ENCODE assay signal across 36 cellular contexts in the genomic region with DNA sequence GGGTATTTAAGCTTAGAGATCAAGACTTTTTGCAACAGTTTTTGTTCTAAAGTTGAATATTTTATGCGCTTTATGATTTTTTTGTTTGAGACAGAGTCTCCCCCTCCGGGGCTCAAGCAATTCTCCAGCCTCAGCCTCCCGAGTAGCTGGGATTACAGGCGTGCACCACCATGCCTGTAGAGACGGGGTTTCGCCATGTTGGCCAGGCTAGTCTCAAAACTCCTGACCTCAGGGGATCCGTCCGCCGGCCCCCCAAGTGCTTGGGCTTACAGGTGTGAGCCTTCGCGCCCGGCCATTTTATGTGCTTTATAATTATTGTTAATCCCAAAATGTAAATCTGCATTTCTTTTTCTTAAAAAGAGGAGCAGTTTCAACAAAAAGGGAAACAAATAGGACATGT. TPM values are rescaled to one million over a fixed set of nuclear protein-coding genes. Genes with fewer than 3 reads are reported as not detected.
"Had no signal": no experiment of that assay in that cellular context is flagged by ENCODE, and none has a peak within 500 bp of the region (broad histone marks: within the 10 kb centered on the region; RNA-seq: fewer than 3 reads in every experiment).

No MANE protein-coding gene starts in this region.

- H3K4me3 ChIP-seq: MG63 had no signal

- H3K36me3 ChIP-seq: MG63 had no signal

- DNase-seq: Karpas-422, Kasumi-1, KG1, MG63, MM.1S, MV-4-11, NCI-H1048, NCI-H1092, NCI-H1092 treated with DMSO at 0.1 percent for 48 hours, NCI-H1105, NCI-H1105 treated with DMSO at 0.1 percent for 48 hours, NCI-H1417, NCI-H1417 treated with DMSO at 0.1 percent for 48 hours, NCI-H1436, NCI-H1436 treated with DMSO at 0.1 percent for 48 hours, NCI-H146, NCI-H1694, NCI-H1694 treated with DMSO at 0.1 percent for 48 hours, NCI-H187, NCI-H187 treated with DMSO at 0.1 percent for 48 hours, NCI-H1930, NCI-H2029, NCI-H2029 treated with DMSO at 0.1 percent for 48 hours, NCI-H2081, NCI-H2081 treated with DMSO at 0.1 percent for 48 hours, NCI-H2107, NCI-H2171, NCI-H2171 treated with DMSO at 0.1 percent for 48 hours, NCI-H2227 treated with DMSO at 0.1 percent for 48 hours, NCI-H226, NCI-H345, NCI-H446, NCI-H446 treated with DMSO at 0.1 percent for 48 hours had no signal

- H3K27ac ChIP-seq: KMS-11 had no signal

- H3K9ac ChIP-seq: KMS-11 had no signal

- H3K27me3 ChIP-seq: MG63 had no signal

- H3K9me3 ChIP-seq: MG63 had no signal

- H3K4me2 ChIP-seq: KMS-11 had no signal

RNA-seq across cellular contexts. Expression of gene TBR1, which starts 29.0 kb away (rescaled TPM):
- total RNA-seq: LHCN-M2, M059J had no signal
